9 cellular contexts compared by ENCODE assay signal in genomic region chr17:19398301-19399181, GRCh38. TPM values are rescaled to one million over a fixed set of nuclear protein-coding genes. Genes with fewer than 3 reads are reported as not detected.
DNase-seq lines count a peak whose midpoint lies in the region; ATAC-seq and TF ChIP-seq lines count a peak whose summit lies in the region.
"Had no signal": no experiment of that assay in that cellular context is flagged by ENCODE, and none has a peak within 500 bp of the region (broad histone marks: within the 10 kb centered on the region; RNA-seq: fewer than 3 reads in every experiment).

No MANE protein-coding gene starts in this region.

- H3K27me3 ChIP-seq in IMR-90 (ENCODE audit: control insufficient read depth, insufficient read depth, low read length), result no peaks in the 10 kb centered on the region
- H3K27me3 ChIP-seq in SJCRH30, result no peaks in the 10 kb centered on the region
- H3K27me3 ChIP-seq in sigmoid colon, result no peaks in the 10 kb centered on the region

- H3K4me2 ChIP-seq in IMR-90 (ENCODE audit: low read depth, low read length), result no peak overlapping the region

- CTCF ChIA-PET in IMR-90 (lab: Yijun Ruan, JAX), result no interaction called here

- no peak overlapping the region for H2BK120ac ChIP-seq in IMR-90 (ENCODE audit: low read depth, low read length)

- H4K5ac ChIP-seq in IMR-90 (ENCODE audit: low read depth, low read length), result peak overlapping the region; percentile 53; the same call in 1 of the 2 replicates

- no peak for TF ChIP-seq RAD21 in IMR-90 (IDR thresholded peaks at IDR 0.05; ENCODE audit: low read length)

- H3K9me3 ChIP-seq in IMR-90 (ENCODE audit: control insufficient read depth, insufficient read depth, low read length) (no peaks in the 10 kb centered on the region), SJCRH30 (replicated peaks) (no peaks in the 10 kb centered on the region), sigmoid colon (no peaks in the 10 kb centered on the region)

- POLR2A ChIA-PET in IMR-90 (lab: Charles Lee; ENCODE audit: unreplicated experiment), result no interaction called here

- TF ChIP-seq EP300 in sigmoid colon (IDR thresholded peaks at IDR 0.05), result peak in 1 of 4 donors; percentile 49

- no peaks in the 10 kb centered on the region for H3K79me1 ChIP-seq in IMR-90 (ENCODE audit: low read depth in 1 of 2, low read length in 2 of 2)

- no peak overlapping the region for H3K4ac ChIP-seq in IMR-90 (ENCODE audit: low read depth, low read length)

- H3K27ac ChIP-seq in IMR-90 (ENCODE audit: insufficient read depth, low read length), result no peak overlapping the region
- no peak overlapping the region for H3K27ac ChIP-seq in SJCRH30
- H3K27ac ChIP-seq in sigmoid colon, result peak overlapping the region; percentile 53 to 60 (median 57)
- H3K27ac ChIP-seq in caudate nucleus (ENCODE audit: low read depth, low read length), result no peak overlapping the region

- H3K23ac ChIP-seq in IMR-90 (ENCODE audit: low read depth, low read length), result no peak overlapping the region

- H4K20me1 ChIP-seq in IMR-90 (ENCODE audit: insufficient read depth, low read length), result no peaks in the 10 kb centered on the region

- no peak overlapping the region for H2BK20ac ChIP-seq in IMR-90 (ENCODE audit: low read depth, low read length)

- TF ChIP-seq POLR2A in IMR-90 (IDR thresholded peaks at IDR 0.05; ENCODE audit: low read depth, low read length) (no peak), sigmoid colon (IDR thresholded peaks at IDR 0.05) (no peak)

- H3K56ac ChIP-seq in IMR-90 (ENCODE audit: extremely low read depth, insufficient read depth, low read length), result no peak overlapping the region

- H3K4me3 ChIP-seq in IMR-90 (ENCODE audit: insufficient read depth, low read depth, low read length) (no peak overlapping the region), SJCRH30 (no peak overlapping the region), sigmoid colon (no peak overlapping the region)

- no peak overlapping the region for H3K18ac ChIP-seq in IMR-90 (ENCODE audit: low read depth, low read length)

- no peak overlapping the region for H4K8ac ChIP-seq in IMR-90 (ENCODE audit: low read depth in 2 of 2, low read length in 2 of 2)

- 40% methylated on average over 1 of the region's 2 CpGs; no CpG with 5 or more reads in 1 of the 2 experiments for WGBS in IMR-90 (ENCODE audit: extremely low coverage in 2 of 2, insufficient read length in 1 of 2), 2 experiments
- WGBS in sigmoid colon, 2 donors, result 8 to 49% methylated on average over 2 of the region's 2 CpGs

- TF ChIP-seq CTCF in IMR-90 (conservative IDR thresholded peaks at IDR 0.05; ENCODE audit: low read depth, low read length) (no peak), sigmoid colon (IDR thresholded peaks at IDR 0.05) (no peak)

- no peak overlapping the region for H2AFZ ChIP-seq in IMR-90 (replicated peaks; ENCODE audit: low read length, poor library complexity)

- BruUV-seq in IMR-90 (replicated peaks; lab: Mats Ljungman, UMichigan), result no TSS peak

- intact Hi-C loops in IMR-90 (cut with micrococcal nuclease) (no loop called here), sigmoid colon (cut with DNase I) (no loop called here)

- no peak overlapping the region for H2BK15ac ChIP-seq in IMR-90 (ENCODE audit: low read depth, low read length)

- H4K91ac ChIP-seq in IMR-90 (ENCODE audit: insufficient read depth, low read depth, low read length), result no peak overlapping the region

- ATAC-seq in IMR-90 (ENCODE audit: low read depth) (peak; percentile 46), GM21619 (IDR thresholded peaks at IDR 0.05; ENCODE audit: unreplicated experiment) (no peak)

- DNase-seq in IMR-90, result no peak
- peak; percentile 46 to 53 for DNase-seq in SJCRH30
- peak; percentile 65 for DNase-seq in glomerular endothelial cell (ENCODE audit: extremely low read depth, low read depth, low spot score)
- DNase-seq in sigmoid colon, result peak; percentile 85
- DNase-seq in caudate nucleus (lab: John Stamatoyannopoulos, UW), result no peak
- no peak for DNase-seq in activated naive CD4-positive, alpha-beta T cell (lab: John Stamatoyannopoulos, UW)
- no peak for DNase-seq in stimulated activated naive CD4-positive, alpha-beta T cell treated with Interleukin-2 at 50 U/mL for 16 hours (lab: John Stamatoyannopoulos, UW)
- DNase-seq: stimulated activated CD8-positive, alpha-beta memory T cell treated with anti-CD3 and anti-CD28 coated beads, Interleukin-4, amount 100 ng/mL, for 48 hours had no signal

- H2AK5ac ChIP-seq in IMR-90 (ENCODE audit: low read depth, low read length), result 0 out of 2 replicates have a peak overlapping the region, but pooled peaks have one; percentile 15

- in situ Hi-C loops in IMR-90 (cut with MboI; ENCODE audit: low sequenced_read_pairs), result no loop called here

- no peak overlapping the region for H3K14ac ChIP-seq in IMR-90 (replicated peaks; ENCODE audit: low read depth, low read length)

- H2BK5ac ChIP-seq in IMR-90 (ENCODE audit: low read depth, low read length, poor library complexity, severe bottlenecking), result no peak overlapping the region

- dilution Hi-C loops in IMR-90 (cut with HindIII; ENCODE audit: low sequenced_read_pairs, unreplicated experiment), result no loop called here

- H2AK9ac ChIP-seq in IMR-90 (replicated peaks; ENCODE audit: low read depth, low read length, poor library complexity), result no peak overlapping the region

- peaks cover 4% of the 10 kb centered on the region; the same call in 1 of the 2 replicates for H3K9me1 ChIP-seq in IMR-90 (ENCODE audit: insufficient read depth, low read length)

- H3K4me1 ChIP-seq in IMR-90 (ENCODE audit: control insufficient read depth, insufficient read depth, low read length), result peaks cover 10% of the 10 kb centered on the region
- peaks cover 14% of the 10 kb centered on the region for H3K4me1 ChIP-seq in SJCRH30
- peaks cover 0 to 38% (median 26%) of the 10 kb centered on the region in 4 donors for H3K4me1 ChIP-seq in sigmoid colon

- H3K9ac ChIP-seq in IMR-90 (ENCODE audit: low read depth, low read length), result no peak overlapping the region

- no peaks in the 10 kb centered on the region for H3K36me3 ChIP-seq in IMR-90 (ENCODE audit: control insufficient read depth, insufficient read depth, low read length)
- H3K36me3 ChIP-seq in SJCRH30, result no peaks in the 10 kb centered on the region
- H3K36me3 ChIP-seq in sigmoid colon, result no peaks in the 10 kb centered on the region

TF ChIP-seq in IMR-90, 13 proteins besides CTCF, POLR2A, EP300 and RAD21 (continues in another document):
- no peak for TF ChIP-seq RCOR1 (IDR thresholded peaks at IDR 0.05; ENCODE audit: insufficient replicate concordance, low read length)
- no peak for TF ChIP-seq CEBPB (IDR thresholded peaks at IDR 0.05; ENCODE audit: low read depth, low read length)
- no peak for TF ChIP-seq SMC3 (IDR thresholded peaks at IDR 0.05; ENCODE audit: low read depth, low read length)
- TF ChIP-seq USF2 (IDR thresholded peaks at IDR 0.05; ENCODE audit: low read depth, low read length), result no peak
- no peak for TF ChIP-seq BHLHE40 (IDR thresholded peaks at IDR 0.05; ENCODE audit: low read depth, low read length)
- no peak for TF ChIP-seq RFX5 (IDR thresholded peaks at IDR 0.05; ENCODE audit: low read depth, low read length)

RNA-seq across cellular contexts. Expression of gene MFAP4, which starts 11.6 kb away (rescaled TPM):
- total RNA-seq in IMR-90 (2012; rRNA removed), result 5.0 and 7.0 TPM in 2 replicates
- polyA plus RNA-seq in IMR-90 (2012; rRNA removed), result 69.5 and 71.6 TPM in 2 replicates
- polyA plus RNA-seq in IMR-90 (2012; cell fraction: cytosol; rRNA removed), result 64.0 and 103 TPM in 2 replicates
- polyA plus RNA-seq in IMR-90 (2012; cell fraction: nucleus; rRNA removed; ENCODE audit: low replicate concordance), result 30.2 and 36.0 TPM in 2 replicates
- total RNA-seq in SJCRH30 (2014; rRNA removed; shearing (Covaris generic)), result 79.6 and 82.5 TPM in 2 replicates
- total RNA-seq in glomerular endothelial cell, result not detected in 2 replicates
- total RNA-seq in sigmoid colon, result 100 to 1,000 TPM; 189 to 324 (median 195) TPM
- 10 to 100 TPM in 2 of 3 donors, 1 to 10 TPM in 1; 9.9 to 52.2 (median 42.0) TPM for polyA plus RNA-seq in sigmoid colon

RNA-seq across cellular contexts. Expression of gene RNF112, which starts 12.5 kb away (rescaled TPM):
- 1.7 and 2.5 TPM in 2 replicates for total RNA-seq in IMR-90 (2012; rRNA removed)
- polyA plus RNA-seq in IMR-90 (2012; rRNA removed), result 5.5 and 5.7 TPM in 2 replicates
- polyA plus RNA-seq in IMR-90 (2012; cell fraction: cytosol; rRNA removed), result 2.2 and 2.8 TPM in 2 replicates
- polyA plus RNA-seq in IMR-90 (2012; cell fraction: nucleus; rRNA removed; ENCODE audit: low replicate concordance), result 32.3 and 51.9 TPM in 2 replicates
- total RNA-seq in SJCRH30 (2014; rRNA removed; shearing (Covaris generic)), result 1.2 and 2.4 TPM in 2 replicates
- 0.12 TPM in 1 of 2 replicates, not detected in the other for total RNA-seq in glomerular endothelial cell
- 1 to 10 TPM; 3.8 to 8.6 (median 7.8) TPM for total RNA-seq in sigmoid colon
- polyA plus RNA-seq in sigmoid colon, result 1 to 10 TPM in 1 of 3 donors, under 1 TPM in 2; 0.60 to 7.2 (median 0.92) TPM

RNA-seq across cellular contexts. Expression of gene MAPK7, which starts 20.2 kb away (rescaled TPM):
- total RNA-seq in IMR-90 (2012; rRNA removed), result 6.4 and 9.7 TPM in 2 replicates
- polyA plus RNA-seq in IMR-90 (2012; rRNA removed), result 20.7 and 25.4 TPM in 2 replicates
- 31.6 and 31.9 TPM in 2 replicates for polyA plus RNA-seq in IMR-90 (2012; cell fraction: cytosol; rRNA removed)
- polyA plus RNA-seq in IMR-90 (2012; cell fraction: nucleus; rRNA removed; ENCODE audit: low replicate concordance), result 48.2 and 94.1 TPM in 2 replicates
- 38.3 and 43.1 TPM in 2 replicates for total RNA-seq in SJCRH30 (2014; rRNA removed; shearing (Covaris generic))
- 24.9 and 36.8 TPM in 2 replicates for total RNA-seq in glomerular endothelial cell
- 10 to 100 TPM; 22.4 to 45.7 (median 29.5) TPM for total RNA-seq in sigmoid colon
- polyA plus RNA-seq in sigmoid colon, result 10 to 100 TPM; 18.3 to 35.9 (median 22.8) TPM

RNA-seq across cellular contexts. Expression of gene B9D1, which starts 36.0 kb away (rescaled TPM):
- total RNA-seq in IMR-90 (2012; rRNA removed) (23.3 and 42.5 TPM in 2 replicates), glomerular endothelial cell (20.0 and 22.6 TPM in 2 replicates), sigmoid colon (10 to 100 TPM; 15.2 to 22.4 (median 16.0) TPM)
- polyA plus RNA-seq in IMR-90 (2012; rRNA removed) (43.8 and 54.9 TPM in 2 replicates), sigmoid colon (10 to 100 TPM in 1 of 3 donors, 1 to 10 TPM in 2; 6.6 to 12.1 (median 6.9) TPM)
- 53.7 and 71.4 TPM in 2 replicates for polyA plus RNA-seq in IMR-90 (2012; cell fraction: cytosol; rRNA removed)
- 30.7 and 46.9 TPM in 2 replicates for polyA plus RNA-seq in IMR-90 (2012; cell fraction: nucleus; rRNA removed; ENCODE audit: low replicate concordance)
- 15.2 and 15.3 TPM in 2 replicates for total RNA-seq in SJCRH30 (2014; rRNA removed; shearing (Covaris generic))

Comparison
In these comparisons a context has a peak if more than half of its experiments do, and no peak if none do; other contexts are left out.
1. DNase-seq: peak in SJCRH30 (2 of 2), glomerular endothelial cell (single experiment) and sigmoid colon (single experiment); none in IMR-90 (single experiment), caudate nucleus (0 of 61), activated naive CD4-positive, alpha-beta T cell (0 of 4) and stimulated activated naive CD4-positive, alpha-beta T cell treated with Interleukin-2 at 50 U/mL for 16 hours (single experiment).
2. H3K27ac ChIP-seq: peak in sigmoid colon (4 of 4); none in IMR-90 (single experiment), SJCRH30 (single experiment) and caudate nucleus (single experiment).
3. RNA of gene MFAP4, which starts 11.6 kb away (total RNA-seq): 189 to 324 TPM in sigmoid colon and 79.6 to 82.5 TPM in SJCRH30; 5.0 to 7.0 TPM in IMR-90 and not detected in glomerular endothelial cell; every median in the first group is over 10 times any median in the second.